Comparison of ENCODE assay signal across 8 cellular contexts in genomic region chr1:202145325-202146140, GRCh38. TPM values are rescaled to one million over a fixed set of nuclear protein-coding genes. Genes with fewer than 3 reads are reported as not detected.
DNase-seq lines count a peak whose midpoint lies in the region; ATAC-seq and TF ChIP-seq lines count a peak whose summit lies in the region.

No MANE protein-coding gene starts in this region.

- TF ChIP-seq CTCF in cardiac muscle cell (IDR thresholded peaks at IDR 0.05; ENCODE audit: low read depth, low read length) (no peak), WERI-Rb-1 (IDR thresholded peaks at IDR 0.05; ENCODE audit: low read depth, low read length) (no peak), fibroblast of lung (conservative IDR thresholded peaks at IDR 0.05 in 1 of 2, IDR thresholded peaks at IDR 0.05 in 1 of 2; ENCODE audit: low read depth in 1 of 2, low read length in 2 of 2) (no peak)

- no peaks in the 10 kb centered on the region for H3K9me3 ChIP-seq in cardiac muscle cell (ENCODE audit: low read depth)
- no peaks in the 10 kb centered on the region for H3K9me3 ChIP-seq in WERI-Rb-1 (ENCODE audit: severe bottlenecking)
- no peaks in the 10 kb centered on the region for H3K9me3 ChIP-seq in fibroblast of lung (ENCODE audit: control insufficient read depth, insufficient read depth, low read depth, low read length)
- no peaks in the 10 kb centered on the region for H3K9me3 ChIP-seq in skeletal muscle satellite cell (replicated peaks; ENCODE audit: low read length)

- H3K79me2 ChIP-seq in fibroblast of lung (ENCODE audit: control insufficient read depth, insufficient read depth, low read length): peaks cover 26% of the 10 kb centered on the region

- H3K4me1 ChIP-seq in cardiac muscle cell (ENCODE audit: low read depth) (peaks cover 6% of the 10 kb centered on the region), fibroblast of lung (ENCODE audit: control insufficient read depth, extremely low read depth, insufficient read depth, low read length) (peaks cover 10% of the 10 kb centered on the region), skeletal muscle satellite cell (ENCODE audit: control insufficient read depth, insufficient read depth, low read length) (peaks cover 17% of the 10 kb centered on the region)

- no peak for DNase-seq in cardiac muscle cell (ENCODE audit: low read depth in 1 of 2, low spot score in 1 of 2)
- DNase-seq in left cardiac atrium: no peak
- DNase-seq in WERI-Rb-1: peak; percentile 34
- DNase-seq in fibroblast of lung (ENCODE audit: low read depth in 2 of 2): no peak
- DNase-seq in NCI-H748 (lab: John Stamatoyannopoulos, UW; ENCODE audit: unreplicated experiment): no peak
- DNase-seq in NCI-H146 (lab: John Stamatoyannopoulos, UW): no peak

- H3K9ac ChIP-seq in fibroblast of lung (ENCODE audit: insufficient read depth, low read length) (no peak overlapping the region), skeletal muscle satellite cell (ENCODE audit: low read depth, low read length) (peak overlapping the region; percentile 99)

- H3K4me3 ChIP-seq in cardiac muscle cell (peak overlapping the region; percentile 87), WERI-Rb-1 (ENCODE audit: low read depth, low read length) (peak overlapping the region; percentile 82), fibroblast of lung (replicated peaks in 1 of 4; ENCODE audit: control extremely low read depth in 1 of 4, insufficient read depth in 1 of 4, low read depth in 3 of 4, low read length in 4 of 4) (peak overlapping the region; percentile 63 to 93 (median 75)), skeletal muscle satellite cell (ENCODE audit: low read length) (peak overlapping the region; percentile 99)

- H3K36me3 ChIP-seq in cardiac muscle cell (no peaks in the 10 kb centered on the region), WERI-Rb-1 (peaks cover 23% of the 10 kb centered on the region), fibroblast of lung (ENCODE audit: control insufficient read depth, insufficient read depth, low read length) (no peaks in the 10 kb centered on the region), skeletal muscle satellite cell (ENCODE audit: insufficient read depth, low read length) (peaks cover 4% of the 10 kb centered on the region)

- H3K4me2 ChIP-seq in fibroblast of lung (ENCODE audit: extremely low read depth, insufficient read depth, low read length) (peak overlapping the region; percentile 83), skeletal muscle satellite cell (ENCODE audit: low read length) (peak overlapping the region; percentile 97)

- no peaks in the 10 kb centered on the region for H4K20me1 ChIP-seq in fibroblast of lung (ENCODE audit: control insufficient read depth, extremely low read depth, insufficient read depth, low read length)

- H3K27ac ChIP-seq in cardiac muscle cell (no peak overlapping the region), WERI-Rb-1 (no peak overlapping the region), fibroblast of lung (ENCODE audit: insufficient read depth, low read length) (no peak overlapping the region)

- H3K27me3 ChIP-seq in cardiac muscle cell (peaks cover 4% of the 10 kb centered on the region), WERI-Rb-1 (ENCODE audit: insufficient read depth, low read depth, severe bottlenecking) (no peaks in the 10 kb centered on the region), fibroblast of lung (ENCODE audit: control insufficient read depth, insufficient read depth, low read length) (peaks cover 2% of the 10 kb centered on the region), skeletal muscle satellite cell (ENCODE audit: control insufficient read depth, insufficient read depth, low read length) (peaks cover 3% of the 10 kb centered on the region)

- intact Hi-C loops in left cardiac atrium (cut with DNase I): no loop called here

- no peak for ATAC-seq in left cardiac atrium
- ATAC-seq in GM19035 (IDR thresholded peaks at IDR 0.05; ENCODE audit: unreplicated experiment): no peak

- peak overlapping the region; percentile 87 for H2AFZ ChIP-seq in fibroblast of lung (ENCODE audit: low read length)

RNA-seq across cellular contexts. Expression of gene ARL8A, which starts 1.0 kb away (rescaled TPM):
- total RNA-seq in cardiac muscle cell (42.1 and 42.5 TPM in 2 replicates), left cardiac atrium (10 to 100 TPM; 55.6 to 79.8 TPM), fibroblast of lung (17.5 and 18.7 TPM in 2 replicates)
- polyA plus RNA-seq in cardiac muscle cell (45.3 and 49.1 TPM in 2 replicates), fibroblast of lung (35.8 and 38.2 TPM in 2 replicates)
- 27.1 and 29.3 TPM in 2 replicates for polyA plus RNA-seq in fibroblast of lung (2012)
- polyA minus RNA-seq in fibroblast of lung (ENCODE audit: low replicate concordance): 15.3 and 33.3 TPM in 2 replicates
- 9.9 and 15.3 TPM in 2 replicates for total RNA-seq in skeletal muscle satellite cell (2012; rRNA removed)

RNA-seq across cellular contexts. Expression of gene PTPN7, which starts 14.9 kb away (rescaled TPM):
- total RNA-seq in cardiac muscle cell (not detected in 2 replicates), left cardiac atrium (1 to 10 TPM; 1.3 to 1.9 TPM), fibroblast of lung (not detected in 2 replicates)
- polyA plus RNA-seq in cardiac muscle cell (0.66 TPM in 1 of 2 replicates, not detected in the other), fibroblast of lung (not detected in 2 replicates)
- not detected in 2 replicates for polyA plus RNA-seq in fibroblast of lung (2012)
- not detected in 2 replicates for polyA minus RNA-seq in fibroblast of lung (ENCODE audit: low replicate concordance)
- total RNA-seq in skeletal muscle satellite cell (2012; rRNA removed): not detected in 2 replicates

RNA-seq across cellular contexts. Expression of gene GPR37L1, which starts 22.8 kb away (rescaled TPM):
- total RNA-seq in cardiac muscle cell: not detected in 2 replicates
- 0.79 TPM in 1 of 2 replicates, not detected in the other for polyA plus RNA-seq in cardiac muscle cell
- total RNA-seq in left cardiac atrium: under 1 TPM; 0.05 to 0.21 TPM
- not detected in 2 replicates for total RNA-seq in fibroblast of lung
- not detected in 2 replicates for polyA plus RNA-seq in fibroblast of lung
- polyA plus RNA-seq in fibroblast of lung (2012): 0.02 and 0.05 TPM in 2 replicates
- polyA minus RNA-seq in fibroblast of lung (ENCODE audit: low replicate concordance): not detected in 2 replicates
- total RNA-seq in skeletal muscle satellite cell (2012; rRNA removed): not detected in 2 replicates

RNA-seq across cellular contexts. Expression of gene LGR6, which starts 48.1 kb away (rescaled TPM):
- total RNA-seq in cardiac muscle cell (not detected in 2 replicates), left cardiac atrium (1 to 10 TPM; 6.0 to 6.1 TPM), fibroblast of lung (not detected in 2 replicates)
- polyA plus RNA-seq in cardiac muscle cell (0.16 TPM in 1 of 2 replicates, not detected in the other), fibroblast of lung (0.02 TPM in 1 of 2 replicates, not detected in the other)
- polyA plus RNA-seq in fibroblast of lung (2012): not detected in 2 replicates
- polyA minus RNA-seq in fibroblast of lung (ENCODE audit: low replicate concordance): not detected in 2 replicates
- not detected in 2 replicates for total RNA-seq in skeletal muscle satellite cell (2012; rRNA removed)
